In genomic region chr7:69786707-69787395, GRCh38 we compare ENCODE assay signal across 28 cellular contexts.
"Had no signal": no experiment of that assay in that cellular context is flagged by ENCODE, and none has a peak within 500 bp of the region (broad histone marks: within the 10 kb centered on the region; RNA-seq: fewer than 3 reads in every experiment).

No MANE protein-coding gene starts in this region.

- H3K36me3 Mint-ChIP-seq: immature natural killer cell; natural killer cell; stimulated activated memory B cell treated with anti-CD40 and anti-IgM and Interleukin-4, amounts not matched to agents 10 μg/mL and 1 μg/mL and 100 μg/mL, for 72 hours; type B pancreatic cell had no signal

- H3K4me3 Mint-ChIP-seq: endodermal cell; immature natural killer cell; natural killer cell; stimulated activated memory B cell treated with anti-CD40 and anti-IgM and Interleukin-4, amounts not matched to agents 10 μg/mL and 1 μg/mL and 100 μg/mL, for 72 hours; type B pancreatic cell had no signal

- H3K27ac ChIP-seq: dorsolateral prefrontal cortex, epithelial cell of prostate, gastroesophageal sphincter, lower lobe of right lung, ovary, psoas muscle, testis, tibial artery had no signal

- H3K9me3 Mint-ChIP-seq: endodermal cell; immature natural killer cell; natural killer cell; stimulated activated memory B cell treated with anti-CD40 and anti-IgM and Interleukin-4, amounts not matched to agents 10 μg/mL and 1 μg/mL and 100 μg/mL, for 72 hours; type B pancreatic cell had no signal

- FAIRE-seq: colon had no signal

- H3K4me3 ChIP-seq: dorsolateral prefrontal cortex, gastroesophageal sphincter, heart right ventricle, lower lobe of right lung, ovary, psoas muscle, sigmoid colon, testis, tibial artery had no signal

- H3K27ac Mint-ChIP-seq: endodermal cell; immature natural killer cell; natural killer cell; stimulated activated memory B cell treated with anti-CD40 and anti-IgM and Interleukin-4, amounts not matched to agents 10 μg/mL and 1 μg/mL and 100 μg/mL, for 72 hours; type B pancreatic cell had no signal

- H3K9me3 ChIP-seq: gastroesophageal sphincter, lower lobe of right lung, ovary, psoas muscle, sigmoid colon, testis, tibial artery had no signal

- H3K36me3 ChIP-seq: gastroesophageal sphincter, heart right ventricle, lower lobe of right lung, ovary, sigmoid colon, tibial artery had no signal

- H3K27me3 ChIP-seq: dorsolateral prefrontal cortex, gastroesophageal sphincter, heart right ventricle, ovary, sigmoid colon, testis, tibial artery had no signal

- H3K27me3 Mint-ChIP-seq: stimulated activated memory B cell treated with anti-CD40 and anti-IgM and Interleukin-4, amounts not matched to agents 10 μg/mL and 1 μg/mL and 100 μg/mL, for 72 hours; type B pancreatic cell had no signal

- DNase-seq: dorsolateral prefrontal cortex; effector CD4-positive, alpha-beta T cell; endodermal cell; foreskin fibroblast; glutamatergic neuron; heart right ventricle; immature natural killer cell; islet precursor cell; kidney glomerular epithelial cell; left colon; lower lobe of right lung; natural killer cell; occipital lobe; ovary; posterior cingulate gyrus; psoas muscle; right cardiac atrium; sigmoid colon; stimulated activated CD4-positive, alpha-beta T cell treated with anti-CD3 and anti-CD28 coated beads, Interleukin-2, amount 100 ng/mL, for 24 hours; stimulated activated CD4-positive, alpha-beta T cell treated with anti-CD3 and anti-CD28 coated beads, Interleukin-4, amount 100 ng/mL, for 24 hours; stimulated activated naive CD8-positive, alpha-beta T cell treated with anti-CD3 and anti-CD28 coated beads, Interleukin-15, Interleukin-2, amounts not matched to agents 100 U/mL and 50 U/mL, for 24 hours; testis; tibial artery had no signal
